ENCODE assay signal across 8 cellular contexts in genomic region chr11:73761403-73761945, GRCh38.
DNase-seq lines count a peak whose midpoint lies in the region; ATAC-seq lines count a peak whose summit lies in the region.

No MANE protein-coding gene starts in this region.

- H3K9ac ChIP-seq in HUES6 (ENCODE audit: low read length) = no peak overlapping the region

- DNase-seq in caudate nucleus (lab: John Stamatoyannopoulos, UW) (no peak), NCI-H524 treated with DMSO at 0.1 percent for 48 hours (lab: John Stamatoyannopoulos, UW) (no peak)
- no peak for DNase-seq in activated effector memory CD4-positive, alpha-beta T cell treated with Interleukin-2 at 50 U/mL for 16 hours

- H3K27ac ChIP-seq in HUES6 (ENCODE audit: low read depth, low read length) (no peak overlapping the region), caudate nucleus (ENCODE audit: low read depth, low read length) (peak overlapping the region; percentile 95), muscle layer of duodenum (ENCODE audit: low read length) (peak overlapping the region; percentile 65)

- no peaks in the 10 kb centered on the region for H3K9me3 ChIP-seq in HUES6 (ENCODE audit: control insufficient read depth, insufficient read depth, low read depth, low read length)
- H3K9me3 ChIP-seq in muscle layer of duodenum (ENCODE audit: control insufficient read depth in 1 of 2, low read length in 2 of 2) = no peaks in the 10 kb centered on the region

- H3K4me1 ChIP-seq in HUES6 (ENCODE audit: control insufficient read depth, insufficient read depth, low read length) = peaks cover 12% of the 10 kb centered on the region; the same call in 1 of the 2 replicates
- peaks cover 7 to 15% of the 10 kb centered on the region in 2 donors for H3K4me1 ChIP-seq in muscle layer of duodenum (ENCODE audit: control insufficient read depth in 1 of 2, insufficient read depth in 2 of 2, low read length in 2 of 2)

- ATAC-seq in GM19023 (IDR thresholded peaks at IDR 0.05; ENCODE audit: unreplicated experiment) = peak; percentile 3
- no peak for ATAC-seq in GM18519 (IDR thresholded peaks at IDR 0.05; ENCODE audit: low FRiP score, unreplicated experiment)
- ATAC-seq in HG03565 (IDR thresholded peaks at IDR 0.05; ENCODE audit: unreplicated experiment) = no peak

- H3K27me3 ChIP-seq in HUES6 (ENCODE audit: control insufficient read depth, insufficient read depth, low read length) (no peaks in the 10 kb centered on the region), muscle layer of duodenum (ENCODE audit: low read depth, low read length) (no peaks in the 10 kb centered on the region)

- H3K36me3 ChIP-seq in HUES6 (ENCODE audit: control insufficient read depth, insufficient read depth, low read length) = no peaks in the 10 kb centered on the region
- peaks cover 0 to 4% of the 10 kb centered on the region in 2 donors for H3K36me3 ChIP-seq in muscle layer of duodenum (ENCODE audit: control insufficient read depth in 1 of 2, insufficient read depth in 2 of 2, low read length in 2 of 2)

- H3K4me3 ChIP-seq in HUES6 (ENCODE audit: low read depth, low read length) (peak overlapping the region; percentile 100), muscle layer of duodenum (ENCODE audit: low read depth in 1 of 2, low read length in 2 of 2) (peak overlapping the region; percentile 45 to 47)
